In the genomic region with DNA sequence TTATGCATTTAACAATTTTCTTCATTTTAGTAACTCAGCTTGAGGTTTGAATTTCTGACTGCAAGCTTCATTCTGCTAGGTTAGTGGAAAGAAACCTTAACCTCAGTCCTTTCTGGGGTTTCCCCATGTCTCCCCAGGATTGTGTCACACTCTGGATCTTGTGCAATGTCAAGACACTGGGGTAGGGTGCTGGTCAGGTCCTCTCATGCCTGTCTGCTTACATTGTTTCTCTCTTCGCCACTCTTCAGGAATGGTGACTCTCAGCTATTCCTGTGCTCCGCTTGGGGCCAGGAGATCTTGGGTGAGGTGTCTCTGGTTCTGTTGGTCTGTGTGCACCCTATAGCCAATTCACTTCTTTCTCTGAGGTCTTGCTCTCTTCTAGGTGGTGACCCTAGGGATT, we compare ENCODE assay signal across 1 cellular context.
TF ChIP-seq lines count a peak whose summit lies in the region.

No MANE protein-coding gene starts in this region.

TF ChIP-seq in SK-N-SH, 30 proteins besides CTCF, POLR2A, EP300 and RAD21 (continued from another document):
- TF ChIP-seq, protein P1, sequence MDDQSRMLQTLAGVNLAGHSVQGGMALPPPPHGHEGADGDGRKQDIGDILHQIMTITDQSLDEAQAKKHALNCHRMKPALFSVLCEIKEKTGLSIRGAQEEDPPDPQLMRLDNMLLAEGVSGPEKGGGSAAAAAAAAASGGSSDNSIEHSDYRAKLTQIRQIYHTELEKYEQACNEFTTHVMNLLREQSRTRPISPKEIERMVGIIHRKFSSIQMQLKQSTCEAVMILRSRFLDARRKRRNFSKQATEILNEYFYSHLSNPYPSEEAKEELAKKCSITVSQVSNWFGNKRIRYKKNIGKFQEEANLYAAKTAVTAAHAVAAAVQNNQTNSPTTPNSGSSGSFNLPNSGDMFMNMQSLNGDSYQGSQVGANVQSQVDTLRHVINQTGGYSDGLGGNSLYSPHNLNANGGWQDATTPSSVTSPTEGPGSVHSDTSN (IDR thresholded peaks at IDR 0.05), result no peak
- TF ChIP-seq RCOR1 (IDR thresholded peaks at IDR 0.05; ENCODE audit: low read length), result no peak
- TF ChIP-seq, protein P2, sequence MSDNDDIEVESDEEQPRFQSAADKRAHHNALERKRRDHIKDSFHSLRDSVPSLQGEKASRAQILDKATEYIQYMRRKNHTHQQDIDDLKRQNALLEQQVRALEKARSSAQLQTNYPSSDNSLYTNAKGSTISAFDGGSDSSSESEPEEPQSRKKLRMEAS (IDR thresholded peaks at IDR 0.05; ENCODE audit: low read depth), result no peak
- TF ChIP-seq, protein P3, sequence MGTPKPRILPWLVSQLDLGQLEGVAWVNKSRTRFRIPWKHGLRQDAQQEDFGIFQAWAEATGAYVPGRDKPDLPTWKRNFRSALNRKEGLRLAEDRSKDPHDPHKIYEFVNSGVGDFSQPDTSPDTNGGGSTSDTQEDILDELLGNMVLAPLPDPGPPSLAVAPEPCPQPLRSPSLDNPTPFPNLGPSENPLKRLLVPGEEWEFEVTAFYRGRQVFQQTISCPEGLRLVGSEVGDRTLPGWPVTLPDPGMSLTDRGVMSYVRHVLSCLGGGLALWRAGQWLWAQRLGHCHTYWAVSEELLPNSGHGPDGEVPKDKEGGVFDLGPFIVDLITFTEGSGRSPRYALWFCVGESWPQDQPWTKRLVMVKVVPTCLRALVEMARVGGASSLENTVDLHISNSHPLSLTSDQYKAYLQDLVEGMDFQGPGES (IDR thresholded peaks at IDR 0.05; ENCODE audit: low read depth, low read length), result no peak
- no peak for TF ChIP-seq TCF12 (IDR thresholded peaks at IDR 0.05)
- no peak for TF ChIP-seq SIN3A (IDR thresholded peaks at IDR 0.05; ENCODE audit: borderline replicate concordance, low read depth, low read length)
- TF ChIP-seq GABPA (IDR thresholded peaks at IDR 0.05; ENCODE audit: low read depth), result no peak
- TF ChIP-seq ELF1 (IDR thresholded peaks at IDR 0.05), result no peak
- no peak for TF ChIP-seq EZH2phosphoT487 (IDR thresholded peaks at IDR 0.05; ENCODE audit: borderline replicate concordance, low read depth)
- TF ChIP-seq FOXJ3 (CRISPR knock-in tag; IDR thresholded peaks at IDR 0.05), result no peak
- TF ChIP-seq, protein P4, sequence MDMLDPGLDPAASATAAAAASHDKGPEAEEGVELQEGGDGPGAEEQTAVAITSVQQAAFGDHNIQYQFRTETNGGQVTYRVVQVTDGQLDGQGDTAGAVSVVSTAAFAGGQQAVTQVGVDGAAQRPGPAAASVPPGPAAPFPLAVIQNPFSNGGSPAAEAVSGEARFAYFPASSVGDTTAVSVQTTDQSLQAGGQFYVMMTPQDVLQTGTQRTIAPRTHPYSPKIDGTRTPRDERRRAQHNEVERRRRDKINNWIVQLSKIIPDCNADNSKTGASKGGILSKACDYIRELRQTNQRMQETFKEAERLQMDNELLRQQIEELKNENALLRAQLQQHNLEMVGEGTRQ (IDR thresholded peaks at IDR 0.05; ENCODE audit: borderline replicate concordance, low read depth, low read length), result no peak
- no peak for TF ChIP-seq CHD2 (IDR thresholded peaks at IDR 0.05; ENCODE audit: low read length, partially characterized antibody)
- no peak for TF ChIP-seq JUND (IDR thresholded peaks at IDR 0.05)
